In genomic region chr5:88837222-88837621, GRCh38 we compare ENCODE assay signal across 18 cellular contexts. TPM values are rescaled to one million over a fixed set of nuclear protein-coding genes. Genes with fewer than 3 reads are reported as not detected.
DNase-seq lines count a peak whose midpoint lies in the region; ATAC-seq and TF ChIP-seq lines count a peak whose summit lies in the region.
"Had no signal": no experiment of that assay in that cellular context is flagged by ENCODE, and none has a peak within 500 bp of the region (broad histone marks: within the 10 kb centered on the region; RNA-seq: fewer than 3 reads in every experiment).

No MANE protein-coding gene starts in this region.

- in situ Hi-C loops in Panc1 (cut with HindIII; ENCODE audit: low pct_unique_long_range_greater_than_20kb, low sequenced_read_pairs), result no loop called here

- no peak overlapping the region for H3K27ac Mint-ChIP-seq in naive thymus-derived CD4-positive, alpha-beta T cell
- H3K27ac Mint-ChIP-seq: activated CD4-positive, alpha-beta memory T cell treated with anti-CD3 and anti-CD28 coated beads for 36 hours; CD4-positive, CD25-positive, alpha-beta regulatory T cell had no signal

- no peaks in the 10 kb centered on the region for H3K9me3 ChIP-seq in Panc1 (ENCODE audit: control insufficient read depth, insufficient read depth, low read depth, low read length)
- no peaks in the 10 kb centered on the region for H3K9me3 ChIP-seq in mesodermal cell (ENCODE audit: control insufficient read depth, low read length)
- no peaks in the 10 kb centered on the region for H3K9me3 ChIP-seq in thyroid gland
- H3K9me3 ChIP-seq in naive thymus-derived CD4-positive, alpha-beta T cell (ENCODE audit: control insufficient read depth in 2 of 3, low read length in 3 of 3), result no peaks in the 10 kb centered on the region

- no TSS peak for BruUV-seq in Panc1 (replicated peaks; lab: Mats Ljungman, UMichigan)

- TF ChIP-seq POLR2A in thyroid gland (IDR thresholded peaks at IDR 0.05), result no peak

- H3K27me3 Mint-ChIP-seq in naive thymus-derived CD4-positive, alpha-beta T cell, result peaks cover 0 to 5% (median 3%) of the 10 kb centered on the region in 5 donors
- H3K27me3 Mint-ChIP-seq: activated B cell treated with CpG ODN at 0.5 μM for 24 hours; CD4-positive, CD25-positive, alpha-beta regulatory T cell had no signal

- no peaks in the 10 kb centered on the region for H3K36me3 Mint-ChIP-seq in naive thymus-derived CD4-positive, alpha-beta T cell
- H3K36me3 Mint-ChIP-seq: activated CD4-positive, alpha-beta memory T cell treated with anti-CD3 and anti-CD28 coated beads for 36 hours; activated naive CD8-positive, alpha-beta T cell treated with anti-CD3 and anti-CD28 coated beads for 36 hours; CD4-positive, CD25-positive, alpha-beta regulatory T cell had no signal

- no peak overlapping the region for H3K4me3 Mint-ChIP-seq in naive thymus-derived CD4-positive, alpha-beta T cell
- H3K4me3 Mint-ChIP-seq: activated CD4-positive, alpha-beta memory T cell treated with anti-CD3 and anti-CD28 coated beads for 36 hours; activated naive CD8-positive, alpha-beta T cell treated with anti-CD3 and anti-CD28 coated beads for 36 hours; CD4-positive, CD25-positive, alpha-beta regulatory T cell had no signal

- ATAC-seq in Panc1, result no peak
- ATAC-seq in naive thymus-derived CD4-positive, alpha-beta T cell, result no peak
- ATAC-seq: left colon had no signal

- DNase-seq in GM12865 (ENCODE audit: low read depth) (no peak), Panc1 (ENCODE audit: low read depth, low spot score) (no peak), thyroid gland (no peak), KG1 (lab: John Stamatoyannopoulos, UW) (no peak), epidermal melanocyte (ENCODE audit: insufficient read length, low spot score) (no peak)
- no peak for DNase-seq in naive thymus-derived CD4-positive, alpha-beta T cell
- DNase-seq: activated B cell treated with CpG ODN at 0.5 μM for 24 hours; activated CD4-positive, alpha-beta memory T cell treated with anti-CD3 and anti-CD28 coated beads for 36 hours; activated effector memory CD4-positive, alpha-beta T cell treated with Interleukin-2 at 50 U/mL for 16 hours; activated naive CD8-positive, alpha-beta T cell treated with anti-CD3 and anti-CD28 coated beads for 36 hours; CD4-positive, CD25-positive, alpha-beta regulatory T cell; EL; left colon; NCI-H1105 treated with DMSO at 0.1 percent for 48 hours; NCI-H2081 treated with DMSO at 0.1 percent for 48 hours; NCI-H446; SIG-M5 had no signal

- H3K4me1 Mint-ChIP-seq in naive thymus-derived CD4-positive, alpha-beta T cell, result peaks cover 0 to 10% (median 3%) of the 10 kb centered on the region in 7 donors

- H3K27ac ChIP-seq in Panc1 (ENCODE audit: low read length), result peak overlapping the region; percentile 86; the same call in 1 of the 2 replicates
- H3K27ac ChIP-seq in mesodermal cell (ENCODE audit: low read depth, low read length, severe bottlenecking), result peak overlapping the region; percentile 81
- H3K27ac ChIP-seq in thyroid gland, result peak overlapping the region in 2 of 3 donors; percentile 65 to 80
- H3K27ac ChIP-seq in naive thymus-derived CD4-positive, alpha-beta T cell (ENCODE audit: low read depth, low read length), result no peak overlapping the region

- H3K36me3 ChIP-seq in Panc1 (ENCODE audit: control insufficient read depth, insufficient read depth, low read length) (no peaks in the 10 kb centered on the region), mesodermal cell (ENCODE audit: control insufficient read depth, insufficient read depth, low read length) (no peaks in the 10 kb centered on the region), thyroid gland (no peaks in the 10 kb centered on the region)
- H3K36me3 ChIP-seq in naive thymus-derived CD4-positive, alpha-beta T cell (ENCODE audit: control insufficient read depth in 2 of 3, insufficient read depth in 3 of 3, low read length in 3 of 3), result no peaks in the 10 kb centered on the region

- H3K27me3 ChIP-seq in Panc1 (ENCODE audit: control insufficient read depth, insufficient read depth, low read length) (no peaks in the 10 kb centered on the region), thyroid gland (no peaks in the 10 kb centered on the region)
- no peaks in the 10 kb centered on the region for H3K27me3 ChIP-seq in naive thymus-derived CD4-positive, alpha-beta T cell (ENCODE audit: control insufficient read depth in 2 of 2, insufficient read depth in 2 of 2, low read length in 2 of 2)

- H3K4me1 ChIP-seq in Panc1 (ENCODE audit: control insufficient read depth, insufficient read depth, low read length), result peaks cover 16% of the 10 kb centered on the region; the same call in 1 of the 2 replicates
- H3K4me1 ChIP-seq in mesodermal cell (ENCODE audit: control insufficient read depth, insufficient read depth, low read length, poor library complexity, severe bottlenecking), result peaks cover 13% of the 10 kb centered on the region
- H3K4me1 ChIP-seq in thyroid gland, result peaks cover 28 to 39% of the 10 kb centered on the region in 2 donors
- no peaks in the 10 kb centered on the region for H3K4me1 ChIP-seq in naive thymus-derived CD4-positive, alpha-beta T cell (ENCODE audit: control insufficient read depth in 2 of 2, insufficient read depth in 2 of 2, low read length in 2 of 2)

- TF ChIP-seq CTCF in GM12865 (IDR thresholded peaks at IDR 0.05; ENCODE audit: insufficient read depth, low read depth, low read length, missing control alignments) (no peak), Panc1 (IDR thresholded peaks at IDR 0.05) (no peak), thyroid gland (IDR thresholded peaks at IDR 0.05) (no peak)

- intact Hi-C loops in Panc1 (cut with micrococcal nuclease; ENCODE audit: unreplicated experiment) (no loop called here), thyroid gland (cut with DNase I) (loop anchor here (10.0 kb wide), 1 partner anchor 48 kb away; the partner anchor contains the start of gene MEF2C)
- intact Hi-C loops in naive thymus-derived CD4-positive, alpha-beta T cell (cut with micrococcal nuclease), result no loop called here

- H3K9me3 Mint-ChIP-seq in naive thymus-derived CD4-positive, alpha-beta T cell, result peaks cover 0 to 6% (median 0%) of the 10 kb centered on the region in 11 donors
- H3K9me3 Mint-ChIP-seq: activated B cell treated with CpG ODN at 0.5 μM for 24 hours; activated CD4-positive, alpha-beta memory T cell treated with anti-CD3 and anti-CD28 coated beads for 36 hours; activated naive CD8-positive, alpha-beta T cell treated with anti-CD3 and anti-CD28 coated beads for 36 hours; CD4-positive, CD25-positive, alpha-beta regulatory T cell had no signal

- POLR2A ChIA-PET in Panc1 (lab: Charles Lee), result no interaction called here
- POLR2A ChIA-PET in naive thymus-derived CD4-positive, alpha-beta T cell (lab: Charles Lee), result no interaction called here

- 97 to 100% methylated on average over 3 to 4 of the region's 4 CpGs for WGBS in mesodermal cell (ENCODE audit: insufficient coverage in 2 of 2), 2 experiments
- 97 to 98% methylated on average over 4 of the region's 4 CpGs for WGBS in thyroid gland, 2 donors

- CTCF ChIA-PET in Panc1 (lab: Charles Lee), result interaction anchor here (0.6 to 0.7 kb wide), 2 partner anchors 20 to 893 kb away, joined by 3 to 10 read pairs; no protein-coding TSS in a partner anchor
- CTCF ChIA-PET in naive thymus-derived CD4-positive, alpha-beta T cell (lab: Charles Lee), result no interaction called here

- H3K4me3 ChIP-seq in GM12865 (ENCODE audit: low read depth, low read length) (peak overlapping the region; percentile 40), Panc1 (ENCODE audit: low read depth in 2 of 2, low read length in 2 of 2) (no peak overlapping the region), mesodermal cell (ENCODE audit: extremely low read depth, insufficient read depth, low read length, poor library complexity, severe bottlenecking) (no peak overlapping the region), thyroid gland (replicated peaks in 1 of 3) (no peak overlapping the region)
- H3K4me3 ChIP-seq in naive thymus-derived CD4-positive, alpha-beta T cell (ENCODE audit: low read length), result no peak overlapping the region

RNA-seq across cellular contexts. Expression of gene MEF2C, which starts 45.8 kb away (rescaled TPM):
- 9.9 TPM for total RNA-seq in Panc1 (2021; ENCODE audit: unreplicated experiment)
- 6.6 TPM for polyA plus RNA-seq in Panc1 (2012; ENCODE audit: insufficient read length)
- 42.0 TPM for polyA plus RNA-seq in mesodermal cell (2013, experiment 1 of 2)
- 35.9 TPM for polyA plus RNA-seq in mesodermal cell (2013, experiment 2 of 2)
- total RNA-seq in thyroid gland, result 10 to 100 TPM; 51.0 to 78.6 (median 65.7) TPM
- total RNA-seq in naive thymus-derived CD4-positive, alpha-beta T cell, result 10 to 100 TPM in 1 of 5 experiments, 1 to 10 TPM in 3, under 1 TPM in 1; 0.07 to 40.0 (median 3.4) TPM
- polyA plus RNA-seq in naive thymus-derived CD4-positive, alpha-beta T cell, result under 1 TPM; 0.24 to 0.77 TPM
